Comparison of ENCODE assay signal across 10 cellular contexts in genomic region chr1:198651685-198652400, GRCh38. TPM values are rescaled to one million over a fixed set of nuclear protein-coding genes. Genes with fewer than 3 reads are reported as not detected.
DNase-seq lines count a peak whose midpoint lies in the region; ATAC-seq lines count a peak whose summit lies in the region.
"Had no signal": no experiment of that assay in that cellular context is flagged by ENCODE, and none has a peak within 500 bp of the region (broad histone marks: within the 10 kb centered on the region; RNA-seq: fewer than 3 reads in every experiment).

No MANE protein-coding gene starts in this region.

- no peaks in the 10 kb centered on the region for H3K27me3 Mint-ChIP-seq in activated naive CD4-positive, alpha-beta T cell treated with anti-CD3 and anti-CD28 coated beads for 36 hours (ENCODE audit: low read depth)

- no peaks in the 10 kb centered on the region for H3K36me3 ChIP-seq in thymus (ENCODE audit: control insufficient read depth, insufficient read depth)

- no peak for DNase-seq in activated naive CD4-positive, alpha-beta T cell treated with anti-CD3 and anti-CD28 coated beads for 36 hours
- no peak for DNase-seq in activated naive CD4-positive, alpha-beta T cell (lab: John Stamatoyannopoulos, UW)
- DNase-seq in SKM-1 treated with dmso at 0.1 percent for 144 hours (lab: John Stamatoyannopoulos, UW; ENCODE audit: unreplicated experiment): peak; percentile 80

- H3K36me3 Mint-ChIP-seq in activated naive CD4-positive, alpha-beta T cell treated with anti-CD3 and anti-CD28 coated beads for 36 hours (ENCODE audit: low read depth): peaks cover 77% of the 10 kb centered on the region

- H3K4me1 ChIP-seq in thymus (ENCODE audit: control insufficient read depth, insufficient read depth, low read length): peaks cover 20% of the 10 kb centered on the region

- ATAC-seq in HG02973 (IDR thresholded peaks at IDR 0.05; ENCODE audit: unreplicated experiment): peak; percentile 38
- ATAC-seq in HG03045 (IDR thresholded peaks at IDR 0.05; ENCODE audit: unreplicated experiment): no peak
- no peak for ATAC-seq in GM19397 (IDR thresholded peaks at IDR 0.05; ENCODE audit: unreplicated experiment)
- no peak for ATAC-seq in HG03520 (IDR thresholded peaks at IDR 0.05; ENCODE audit: unreplicated experiment)
- ATAC-seq: Panc1 had no signal

- CTCF ChIA-PET in activated naive CD4-positive, alpha-beta T cell treated with anti-CD3 and anti-CD28 coated beads for 36 hours (lab: Charles Lee): interaction anchor here (1.3 to 2.0 kb wide), 4 partner anchors 11 to 30 kb away, joined by 3 to 10 read pairs (median 4); no protein-coding TSS in a partner anchor

- H3K9me3 Mint-ChIP-seq in activated naive CD4-positive, alpha-beta T cell treated with anti-CD3 and anti-CD28 coated beads for 36 hours: no peaks in the 10 kb centered on the region

- peak overlapping the region; percentile 73 for H3K4me3 Mint-ChIP-seq in activated naive CD4-positive, alpha-beta T cell treated with anti-CD3 and anti-CD28 coated beads for 36 hours

- WGBS in thymus: 62% methylated on average over 7 of the region's 7 CpGs

- peak overlapping the region; percentile 100 for H3K27ac Mint-ChIP-seq in activated naive CD4-positive, alpha-beta T cell treated with anti-CD3 and anti-CD28 coated beads for 36 hours

- intact Hi-C loops in activated naive CD4-positive, alpha-beta T cell treated with anti-CD3 and anti-CD28 coated beads for 36 hours (cut with micrococcal nuclease): loop anchor here (5.0 kb wide), 1 partner anchor 285 kb away; no protein-coding TSS in a partner anchor

- peak overlapping the region; percentile 53 for H3K27ac ChIP-seq in thymus (ENCODE audit: low read depth)

- H3K9me3 ChIP-seq in thymus (ENCODE audit: control insufficient read depth): no peaks in the 10 kb centered on the region

- no peaks in the 10 kb centered on the region for H3K27me3 ChIP-seq in thymus (ENCODE audit: control insufficient read depth, insufficient read depth)

- H3K4me1 Mint-ChIP-seq in activated naive CD4-positive, alpha-beta T cell treated with anti-CD3 and anti-CD28 coated beads for 36 hours (ENCODE audit: low read depth): peaks cover 69% of the 10 kb centered on the region

- H3K4me3 ChIP-seq in thymus (ENCODE audit: low read length): no peak overlapping the region

RNA-seq across cellular contexts. Expression of gene PTPRC, which starts 13.0 kb away (rescaled TPM):
- 100 to 1,000 TPM; 689 to 714 TPM for total RNA-seq in activated naive CD4-positive, alpha-beta T cell treated with anti-CD3 and anti-CD28 coated beads for 36 hours
- 130 TPM for polyA plus RNA-seq in thymus
- total RNA-seq: glomerular endothelial cell had no signal
